In genomic region chr19:6372594-6373095, GRCh38 we compare ENCODE assay signal across 8 cellular contexts. TPM values are rescaled to one million over a fixed set of nuclear protein-coding genes. Genes with fewer than 3 reads are reported as not detected.
DNase-seq lines count a peak whose midpoint lies in the region; ATAC-seq and TF ChIP-seq lines count a peak whose summit lies in the region.

Gene ALKBH7, plus strand, starts transcription at chr19:6372794. Its CDS starts 27 bp downstream, at chr19:6372821.

- H3K9me3 ChIP-seq in SU-DHL-6 (ENCODE audit: insufficient read depth, low read length) (no peaks in the 10 kb centered on the region), thoracic aorta (no peaks in the 10 kb centered on the region)

- H3K36me3 ChIP-seq in SU-DHL-6 (ENCODE audit: low read length) (0 out of 2 replicates have a peak, but pooled peaks cover 4% of the 10 kb centered on the region), thoracic aorta (peaks cover 18% of the 10 kb centered on the region)

- H3K27ac ChIP-seq in SU-DHL-6 (ENCODE audit: low read depth, low read length), result peak within 1 kb of the TSS; percentile 85
- peak within 1 kb of the TSS; percentile 98 to 100 for H3K27ac ChIP-seq in thoracic aorta

- no peaks in the 10 kb centered on the region for H4K20me1 ChIP-seq in SU-DHL-6 (ENCODE audit: low read depth, low read length)

- intact Hi-C loops in Right ventricle myocardium inferior (cut with DNase I), result loop anchor here (1.0 to 2.0 kb wide), 3 partner anchors 20 to 468 kb away; partner anchors contain the start of genes GTF2F1 and VMAC

- DNase-seq in NCI-H1105 treated with DMSO at 0.1 percent for 48 hours (lab: John Stamatoyannopoulos, UW) (peak; percentile 99), Right ventricle myocardium inferior (ENCODE audit: missing footprints) (peak; percentile 98), osteocyte (ENCODE audit: extremely low spot score, unreplicated experiment) (peak; percentile 99), thoracic aorta (ENCODE audit: low spot score) (peak; percentile 100)
- DNase-seq in activated naive CD8-positive, alpha-beta T cell treated with anti-CD3 and anti-CD28 coated beads, Interleukin-2, amount 50 U/mL, for 24 hours, result peak; percentile 93

- peaks cover 5 to 13% of the 10 kb centered on the region in 2 donors for H3K4me1 ChIP-seq in thoracic aorta (ENCODE audit: control insufficient read depth in 1 of 2, low read depth in 2 of 2)

- peak within 1 kb of the TSS; percentile 83 for H3K4me3 Mint-ChIP-seq in activated naive CD8-positive, alpha-beta T cell treated with anti-CD3 and anti-CD28 coated beads, Interleukin-2, amount 50 U/mL, for 24 hours
- peak within 1 kb of the TSS; percentile 84 for H3K4me3 Mint-ChIP-seq in osteocyte (ENCODE audit: unreplicated experiment)

- no peak for TF ChIP-seq CTCF in SU-DHL-6 (IDR thresholded peaks at IDR 0.05; ENCODE audit: insufficient read depth, low read length, poor library complexity, severe bottlenecking)
- no peak for TF ChIP-seq CTCF in osteocyte (IDR thresholded peaks at IDR 0.05)
- TF ChIP-seq CTCF in thoracic aorta (IDR thresholded peaks at IDR 0.05), result no peak

- peak within 1 kb of the TSS; percentile 76 for H3K9ac ChIP-seq in SU-DHL-6 (ENCODE audit: low read length)

- peaks cover 15% of the 10 kb centered on the region for H3K4me1 Mint-ChIP-seq in activated naive CD8-positive, alpha-beta T cell treated with anti-CD3 and anti-CD28 coated beads, Interleukin-2, amount 50 U/mL, for 24 hours
- peaks cover 12% of the 10 kb centered on the region for H3K4me1 Mint-ChIP-seq in osteocyte (ENCODE audit: unreplicated experiment)

- H3K9me3 Mint-ChIP-seq in activated naive CD8-positive, alpha-beta T cell treated with anti-CD3 and anti-CD28 coated beads, Interleukin-2, amount 50 U/mL, for 24 hours, result no peaks in the 10 kb centered on the region
- no peaks in the 10 kb centered on the region for H3K9me3 Mint-ChIP-seq in osteocyte (ENCODE audit: unreplicated experiment)

- H3K27ac Mint-ChIP-seq in activated naive CD8-positive, alpha-beta T cell treated with anti-CD3 and anti-CD28 coated beads, Interleukin-2, amount 50 U/mL, for 24 hours, result peak within 1 kb of the TSS; percentile 90
- H3K27ac Mint-ChIP-seq in osteocyte (ENCODE audit: unreplicated experiment), result peak within 1 kb of the TSS; percentile 96

- H3K36me3 Mint-ChIP-seq in activated naive CD8-positive, alpha-beta T cell treated with anti-CD3 and anti-CD28 coated beads, Interleukin-2, amount 50 U/mL, for 24 hours (ENCODE audit: low read depth), result peaks cover 10% of the 10 kb centered on the region
- H3K36me3 Mint-ChIP-seq in osteocyte (ENCODE audit: unreplicated experiment), result peaks cover 7% of the 10 kb centered on the region

- H3K4me2 ChIP-seq in SU-DHL-6 (ENCODE audit: low read depth, low read length, poor library complexity, severe bottlenecking), result peak within 1 kb of the TSS; percentile 70

- H3K4me3 ChIP-seq in GM08714 (ENCODE audit: low read length) (peak within 1 kb of the TSS; percentile 77), SU-DHL-6 (ENCODE audit: insufficient read depth, low read length, poor library complexity, severe bottlenecking) (peak within 1 kb of the TSS; percentile 81), thoracic aorta (peak within 1 kb of the TSS; percentile 100)

- H3K79me2 ChIP-seq in SU-DHL-6 (ENCODE audit: insufficient read depth, low read length), result no peaks in the 10 kb centered on the region

- H3F3A ChIP-seq in SU-DHL-6 (ENCODE audit: insufficient read depth), result peaks cover 7% of the 10 kb centered on the region

- H3K27me3 ChIP-seq in SU-DHL-6 (ENCODE audit: low read length) (no peaks in the 10 kb centered on the region), thoracic aorta (replicated peaks; ENCODE audit: insufficient read depth) (no peaks in the 10 kb centered on the region)

- no peaks in the 10 kb centered on the region for H3K9me2 ChIP-seq in SU-DHL-6 (replicated peaks; ENCODE audit: insufficient read depth, low read length)

- peak within 1 kb of the TSS; percentile 69 for H2AFZ ChIP-seq in SU-DHL-6 (ENCODE audit: low read depth, low read length, severe bottlenecking)

- no peaks in the 10 kb centered on the region for H3K27me3 Mint-ChIP-seq in activated naive CD8-positive, alpha-beta T cell treated with anti-CD3 and anti-CD28 coated beads, Interleukin-2, amount 50 U/mL, for 24 hours
- H3K27me3 Mint-ChIP-seq in osteocyte (ENCODE audit: unreplicated experiment), result no peaks in the 10 kb centered on the region

- ATAC-seq in HG02642 (IDR thresholded peaks at IDR 0.05; ENCODE audit: poor library complexity, unreplicated experiment), result peak; percentile 80
- ATAC-seq in activated naive CD8-positive, alpha-beta T cell treated with anti-CD3 and anti-CD28 coated beads, Interleukin-2, amount 50 U/mL, for 24 hours, result peak; percentile 86
- ATAC-seq in Right ventricle myocardium inferior, result peak; percentile 92
- peak; percentile 88 for ATAC-seq in thoracic aorta (ENCODE audit: insufficient number of reproducible peaks, low FRiP score, low read depth)

RNA-seq across cellular contexts. Expression of gene ALKBH7, which starts in this region (rescaled TPM):
- total RNA-seq in Right ventricle myocardium inferior, result 134 TPM
- 63.0 TPM in 2 replicates for total RNA-seq in osteocyte
- total RNA-seq in thoracic aorta, result 10 to 100 TPM; 29.1 to 37.6 TPM

Comparison
In these comparisons a context has a peak if more than half of its experiments do, and no peak if none do; other contexts are left out.
1. Peak in every context shown above with its lines: DNase-seq, ATAC-seq, H3K4me3 ChIP-seq and H3K27ac ChIP-seq.